11 cellular contexts compared by ENCODE assay signal in the genomic region with DNA sequence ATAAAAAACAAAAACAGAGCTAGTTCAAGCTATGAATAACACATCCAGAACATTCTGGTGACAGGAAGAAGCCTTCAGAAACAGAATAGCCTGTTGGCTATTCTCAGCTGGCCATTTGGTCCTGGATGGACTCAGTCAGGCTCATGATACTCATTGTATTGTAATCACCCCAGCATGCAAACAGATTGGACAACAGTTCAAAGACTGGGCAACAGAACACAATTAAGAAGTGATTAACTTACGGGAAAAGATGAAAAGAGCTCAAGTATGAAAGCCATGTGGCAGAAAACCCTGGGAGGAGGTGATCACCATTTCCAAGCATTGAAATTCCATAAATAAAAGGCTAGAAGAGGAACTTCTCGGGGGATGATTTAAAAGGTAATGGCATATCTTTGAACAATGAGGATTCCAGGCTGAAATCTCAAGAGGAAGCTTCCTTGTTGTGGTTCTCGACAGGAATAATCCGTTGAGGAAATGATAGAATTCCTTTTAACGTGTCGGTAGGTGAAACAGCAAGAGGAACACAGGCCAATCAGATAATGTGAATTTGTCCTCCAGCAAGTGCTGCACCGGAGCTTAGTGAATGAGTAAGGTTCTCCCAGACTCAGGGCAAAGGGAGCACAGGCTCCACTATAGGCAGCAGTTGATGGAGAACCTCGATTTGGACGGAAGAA.
A peak's percentile ranks its signal among the peaks of the same experiment; 100 is the strongest.
DNase-seq lines count a peak whose midpoint lies in the region; ATAC-seq and TF ChIP-seq lines count a peak whose summit lies in the region.
"Had no signal": no experiment of that assay in that cellular context is flagged by ENCODE, and none has a peak within 500 bp of the region (broad histone marks: within the 10 kb centered on the region; RNA-seq: fewer than 3 reads in every experiment).

No MANE protein-coding gene starts in this region.

- no peak overlapping the region for H3K9ac ChIP-seq in smooth muscle cell (ENCODE audit: low read depth)

- peak overlapping the region; percentile 97 for H3K27ac ChIP-seq in SJCRH30
- no peak overlapping the region for H3K27ac ChIP-seq in smooth muscle cell (ENCODE audit: low read depth)

- H3K4me2 ChIP-seq in smooth muscle cell = no peak overlapping the region

- H3K27me3 Mint-ChIP-seq in activated CD4-positive, alpha-beta T cell treated with anti-CD3 and anti-CD28 coated beads, Interleukin-2, amount 10 ng/mL, durations not matched to agents 24 days and 14 days = no peaks in the 10 kb centered on the region
- H3K27me3 Mint-ChIP-seq in glutamatergic neuron (ENCODE audit: unreplicated experiment) = no peaks in the 10 kb centered on the region
- H3K27me3 Mint-ChIP-seq: activated B cell treated with CpG ODN at 0.5 μM for 24 hours had no signal

- H3K36me3 Mint-ChIP-seq in activated CD4-positive, alpha-beta T cell treated with anti-CD3 and anti-CD28 coated beads, Interleukin-2, amount 10 ng/mL, durations not matched to agents 24 days and 14 days (ENCODE audit: low read depth) = no peaks in the 10 kb centered on the region
- no peaks in the 10 kb centered on the region for H3K36me3 Mint-ChIP-seq in glutamatergic neuron (ENCODE audit: unreplicated experiment)

- no peak for TF ChIP-seq CTCF in glutamatergic neuron (IDR thresholded peaks at IDR 0.05; ENCODE audit: partially characterized antibody, unreplicated experiment)
- no peak for TF ChIP-seq CTCF in smooth muscle cell (IDR thresholded peaks at IDR 0.05; ENCODE audit: borderline replicate concordance, insufficient read depth, poor library complexity, severe bottlenecking)

- H3K9me3 Mint-ChIP-seq in activated CD4-positive, alpha-beta T cell treated with anti-CD3 and anti-CD28 coated beads, Interleukin-2, amount 10 ng/mL, durations not matched to agents 24 days and 14 days = peaks cover 3% of the 10 kb centered on the region
- H3K9me3 Mint-ChIP-seq in glutamatergic neuron (ENCODE audit: unreplicated experiment) = peaks cover 3% of the 10 kb centered on the region
- H3K9me3 Mint-ChIP-seq: activated B cell treated with CpG ODN at 0.5 μM for 24 hours had no signal

- H2AFZ ChIP-seq in smooth muscle cell (ENCODE audit: low read depth) = peak overlapping the region; percentile 5

- H3K4me1 Mint-ChIP-seq in activated CD4-positive, alpha-beta T cell treated with anti-CD3 and anti-CD28 coated beads, Interleukin-2, amount 10 ng/mL, durations not matched to agents 24 days and 14 days = peaks cover 57% of the 10 kb centered on the region
- H3K4me1 Mint-ChIP-seq in glutamatergic neuron (ENCODE audit: low read depth, unreplicated experiment) = peaks cover 37% of the 10 kb centered on the region

- H3K36me3 ChIP-seq in SJCRH30 = no peaks in the 10 kb centered on the region
- H3K36me3 ChIP-seq in smooth muscle cell (ENCODE audit: low read depth) = no peaks in the 10 kb centered on the region

- H3K27me3 ChIP-seq in SJCRH30 = no peaks in the 10 kb centered on the region
- no peaks in the 10 kb centered on the region for H3K27me3 ChIP-seq in smooth muscle cell (ENCODE audit: low read depth)

- no peak for DNase-seq in activated CD4-positive, alpha-beta T cell treated with anti-CD3 and anti-CD28 coated beads, Interleukin-2, amount 10 ng/mL, durations not matched to agents 24 days and 14 days
- DNase-seq in activated CD4-positive, alpha-beta T cell treated with anti-CD3 and anti-CD28 coated beads, Interleukin-2, amount 50 U/mL, for 1 hour = no peak
- DNase-seq in SJCRH30 (peak; percentile 65 to 83), glutamatergic neuron (no peak), smooth muscle cell (lab: John Stamatoyannopoulos, UW; ENCODE audit: unreplicated experiment) (no peak), NCI-H146 treated with DMSO at 0.1 percent for 48 hours (lab: John Stamatoyannopoulos, UW; ENCODE audit: unreplicated experiment) (no peak)
- DNase-seq: activated B cell treated with CpG ODN at 0.5 μM for 24 hours, activated gamma-delta T cell, NCI-H1694 had no signal

- H3K4me3 Mint-ChIP-seq in activated CD4-positive, alpha-beta T cell treated with anti-CD3 and anti-CD28 coated beads, Interleukin-2, amount 10 ng/mL, durations not matched to agents 24 days and 14 days = no peak overlapping the region
- H3K4me3 Mint-ChIP-seq in glutamatergic neuron (ENCODE audit: unreplicated experiment) = peak overlapping the region; percentile 61
- H3K4me3 Mint-ChIP-seq: activated B cell treated with CpG ODN at 0.5 μM for 24 hours had no signal

- H3K27ac Mint-ChIP-seq in activated CD4-positive, alpha-beta T cell treated with anti-CD3 and anti-CD28 coated beads, Interleukin-2, amount 10 ng/mL, durations not matched to agents 24 days and 14 days = peak overlapping the region; percentile 72
- H3K27ac Mint-ChIP-seq in glutamatergic neuron (ENCODE audit: unreplicated experiment) = peak overlapping the region; percentile 99

- no peaks in the 10 kb centered on the region for H3K79me2 ChIP-seq in smooth muscle cell (ENCODE audit: low read depth)

- peak overlapping the region; percentile 60 for H3K4me3 ChIP-seq in SJCRH30
- H3K4me3 ChIP-seq in smooth muscle cell = no peak overlapping the region

- no peaks in the 10 kb centered on the region for H4K20me1 ChIP-seq in smooth muscle cell (ENCODE audit: low read depth)

- H3K9me3 ChIP-seq in SJCRH30 (replicated peaks) = no peaks in the 10 kb centered on the region
- H3K9me3 ChIP-seq in smooth muscle cell (replicated peaks; ENCODE audit: low read depth) = no peaks in the 10 kb centered on the region

- WGBS in smooth muscle cell (ENCODE audit: low lambda C conversion rate) = 60% methylated on average over 9 of the region's 9 CpGs

- peaks cover 29% of the 10 kb centered on the region for H3F3A ChIP-seq in smooth muscle cell (ENCODE audit: low read depth)

- H3K4me1 ChIP-seq in SJCRH30 (peaks cover 52% of the 10 kb centered on the region), smooth muscle cell (ENCODE audit: low read depth) (peaks cover 35% of the 10 kb centered on the region)

- ATAC-seq in HG03280 (IDR thresholded peaks at IDR 0.05; ENCODE audit: unreplicated experiment) (no peak), HG03571 (IDR thresholded peaks at IDR 0.05; ENCODE audit: unreplicated experiment) (no peak)

- intact Hi-C loops in activated CD4-positive, alpha-beta T cell treated with anti-CD3 and anti-CD28 coated beads, Interleukin-2, amount 10 ng/mL, durations not matched to agents 24 days and 14 days (cut with micrococcal nuclease) = loop anchor here (2.0 kb wide), 1 partner anchor 51 kb away; no protein-coding TSS in a partner anchor

Comparison
In these comparisons a context has a peak if more than half of its experiments do, and no peak if none do; other contexts are left out.
1. DNase-seq: peak in SJCRH30 (2 of 2); none in activated CD4-positive, alpha-beta T cell treated with anti-CD3 and anti-CD28 coated beads, Interleukin-2, amount 10 ng/mL, durations not matched to agents 24 days and 14 days (single experiment), activated CD4-positive, alpha-beta T cell treated with anti-CD3 and anti-CD28 coated beads, Interleukin-2, amount 50 U/mL, for 1 hour (single experiment), glutamatergic neuron (single experiment), smooth muscle cell (single experiment) and NCI-H146 treated with DMSO at 0.1 percent for 48 hours (single experiment).